22 cellular contexts compared by ENCODE assay signal in genomic region chr1:15013767-15014166, GRCh38.
A peak's percentile ranks its signal among the peaks of the same experiment; 100 is the strongest.
DNase-seq lines count a peak whose midpoint lies in the region; FAIRE-seq and TF ChIP-seq lines count a peak whose summit lies in the region.
"Had no signal": no experiment of that assay in that cellular context is flagged by ENCODE, and none has a peak within 500 bp of the region (broad histone marks: within the 10 kb centered on the region; RNA-seq: fewer than 3 reads in every experiment).

No MANE protein-coding gene starts in this region.

- no peak for TF ChIP-seq RAD21 in H1 (IDR thresholded peaks at IDR 0.05 in 1 of 2, conservative IDR thresholded peaks at IDR 0.05 in 1 of 2; ENCODE audit: low read depth in 2 of 2, low read length in 2 of 2)

- no peak overlapping the region for H3K4ac ChIP-seq in H1 (replicated peaks; ENCODE audit: insufficient read length, low read depth, low read length)

- no peaks in the 10 kb centered on the region; the same call in 1 of the 2 replicates for H3K79me1 ChIP-seq in H1 (ENCODE audit: low read depth, low read length)

- H3K56ac ChIP-seq in H1 (replicated peaks; ENCODE audit: insufficient read length, low read depth, low read length): no peak overlapping the region

- H4K20me1 ChIP-seq in H1 (replicated peaks in 1 of 2; ENCODE audit: control insufficient read depth in 1 of 2, insufficient read depth in 2 of 2, low read length in 2 of 2): no peaks in the 10 kb centered on the region

- TF ChIP-seq EP300 in H1 (IDR thresholded peaks at IDR 0.05; ENCODE audit: borderline replicate concordance in 1 of 2, low read depth in 2 of 2, low read length in 2 of 2): no peak

- no peak overlapping the region for H3K14ac ChIP-seq in H1 (ENCODE audit: insufficient read length)

- no peak for FAIRE-seq in H1 (lab: Jason Lieb, UNC)
- FAIRE-seq: A204.1, G401.6, GM12891 had no signal

- no peak overlapping the region for H4K91ac ChIP-seq in H1 (replicated peaks; ENCODE audit: insufficient read length, low read length)

- CTCF ChIA-PET in HEK293 (lab: Yijun Ruan, JAX): no interaction called here
- CTCF ChIA-PET in H1 (lab: Charles Lee; ENCODE audit: partially characterized antibody): interaction anchor here (0.8 to 8.2 kb wide), 8 partner anchors 14 to 442 kb away, joined by 3 to 45 read pairs (median 4); no protein-coding TSS in a partner anchor

- TF ChIP-seq CTCF in HEK293 (tag by site-specific recombination; IDR thresholded peaks at IDR 0.05) (no peak), H1 (IDR thresholded peaks at IDR 0.05; ENCODE audit: control extremely low read depth in 1 of 3, insufficient read depth in 1 of 3, low read depth in 1 of 3, low read length in 3 of 3) (no peak)

- peaks cover 0 to 6% of the 10 kb centered on the region in 2 experiments; a peak in 1 of 3 replicates for H3K36me3 ChIP-seq in HEK293 (ENCODE audit: control insufficient read depth in 2 of 2, insufficient read depth in 1 of 2, low read length in 2 of 2)
- no peaks in the 10 kb centered on the region for H3K36me3 ChIP-seq in H1 (ENCODE audit: control insufficient read depth in 2 of 4, insufficient read depth in 4 of 4, low read length in 3 of 4)
- H3K36me3 ChIP-seq: BE2C had no signal

- no peak overlapping the region for H4K8ac ChIP-seq in H1 (ENCODE audit: extremely low read depth, insufficient read depth, low read length)

- H2AK5ac ChIP-seq in H1 (ENCODE audit: low read depth, low read length): no peak overlapping the region

- no peak for TF ChIP-seq POLR2A in H1 (IDR thresholded peaks at IDR 0.05; ENCODE audit: control extremely low read depth in 1 of 2, low read depth in 2 of 2, low read length in 2 of 2)

- H3K23ac ChIP-seq in H1 (ENCODE audit: insufficient read length): no peak overlapping the region

- no peaks in the 10 kb centered on the region for H3K23me2 ChIP-seq in H1 (ENCODE audit: low read depth, low read length)

- H4K5ac ChIP-seq in H1 (ENCODE audit: insufficient read length, low read depth, low read length): no peak overlapping the region

- no peaks in the 10 kb centered on the region for H3K27me3 ChIP-seq in H1 (replicated peaks in 1 of 4; ENCODE audit: control insufficient read depth in 3 of 4, extremely low read depth in 1 of 4, insufficient read depth in 3 of 4, low read length in 3 of 4)
- H3K27me3 ChIP-seq: BE2C, BLaER1 had no signal

- H2BK5ac ChIP-seq in H1 (ENCODE audit: low read depth, low read length): no peak overlapping the region

- no peak overlapping the region for H3K9ac ChIP-seq in H1 (replicated peaks in 1 of 4; ENCODE audit: extremely low read depth in 1 of 4, low read depth in 3 of 4, low read length in 3 of 4)
- H3K9ac ChIP-seq: BLaER1 had no signal

- H2BK20ac ChIP-seq in H1 (ENCODE audit: low read length): no peak overlapping the region

- no peak overlapping the region for H2AFZ ChIP-seq in H1 (ENCODE audit: low read length)

- H3K4me2 ChIP-seq in H1 (ENCODE audit: insufficient read depth in 1 of 2, low read depth in 2 of 2, low read length in 2 of 2): no peak overlapping the region
- H3K4me2 ChIP-seq: BLaER1 had no signal

- POLR2A ChIA-PET in HEK293 (lab: Yijun Ruan, JAX): no interaction called here
- POLR2A ChIA-PET in H1 (lab: Charles Lee; ENCODE audit: partially characterized antibody): no interaction called here

- no peak overlapping the region for H2BK120ac ChIP-seq in H1 (replicated peaks; ENCODE audit: low read depth, low read length)

- H3K4me1 ChIP-seq in HEK293 (ENCODE audit: control insufficient read depth, insufficient read depth, low read length) (no peaks in the 10 kb centered on the region), H1 (replicated peaks in 1 of 4; ENCODE audit: control insufficient read depth in 3 of 4, insufficient read depth in 4 of 4, low read length in 3 of 4) (peaks cover 0 to 4% (median 1%) of the 10 kb centered on the region in 4 experiments; a peak in 4 of 7 replicates)
- H3K4me1 ChIP-seq: BE2C had no signal

- no peak overlapping the region for H2BK15ac ChIP-seq in H1 (ENCODE audit: low read length)

- H3K4me3 ChIP-seq in HEK293 (ENCODE audit: low read depth, low read length) (no peak overlapping the region), H1 (ENCODE audit: extremely low read depth in 1 of 4, insufficient read depth in 2 of 4, low read depth in 3 of 4, low read length in 4 of 4) (no peak overlapping the region)
- H3K4me3 ChIP-seq: BLaER1 had no signal

- WGBS in H1 (ENCODE audit: extremely low coverage in 1 of 2, insufficient coverage in 1 of 2, insufficient read length in 1 of 2, insufficient replicate concordance in 2 of 2, low coverage in 1 of 2, low lambda C conversion rate in 2 of 2, missing lambda C conversion rate in 1 of 2), 2 experiments: 75% methylated on average over 8 of the region's 8 CpGs; no CpG with 5 or more reads in 1 of the 2 experiments

- no peaks in the 10 kb centered on the region for H3K9me3 ChIP-seq in HEK293 (ENCODE audit: control insufficient read depth, insufficient read depth, low read depth, low read length)
- H3K9me3 ChIP-seq in H1 (ENCODE audit: insufficient read depth in 2 of 2, low read depth in 1 of 2, low read length in 1 of 2): no peaks in the 10 kb centered on the region
- H3K9me3 ChIP-seq: BE2C, BLaER1 had no signal

- H3K27ac ChIP-seq in HEK293 (ENCODE audit: extremely low read depth, low read depth, low read length) (no peak overlapping the region), H1 (ENCODE audit: low read depth, low read length) (no peak overlapping the region)
- H3K27ac ChIP-seq: BLaER1 had no signal

- H2BK12ac ChIP-seq in H1 (ENCODE audit: low read depth, low read length): no peak overlapping the region

- DNase-seq in H1 (ENCODE audit: low read depth in 1 of 2, low spot score in 2 of 2) (no peak), ecto neural progenitor cell (ENCODE audit: low spot score) (no peak)
- DNase-seq in NK-92 treated with Interleukin-12 subunit alpha and Interleukin-12 subunit beta, amount 100 ng/mL, for 24 hours (lab: John Stamatoyannopoulos, UW): no peak
- no peak for DNase-seq in stimulated activated CD4-positive, alpha-beta T cell treated with anti-CD3 and anti-CD28 coated beads, Interleukin-4, amount 100 ng/mL, for 4 hours
- DNase-seq: 8988T; ACHN; BE2C; CD4-positive, alpha-beta memory T cell; CD4-positive, CD25-positive, alpha-beta regulatory T cell; CD8-positive, alpha-beta memory T cell; COR-L47; DMS153; DMS53; DMS79; DND-41; EL; GF-D8 had no signal

- no peaks in the 10 kb centered on the region for H3K79me2 ChIP-seq in H1 (ENCODE audit: control insufficient read depth in 1 of 2, insufficient read depth in 2 of 2, low read length in 2 of 2)

- no peak overlapping the region for H3K18ac ChIP-seq in H1 (ENCODE audit: extremely low read depth, low read length)

TF ChIP-seq in HEK293, 187 proteins besides CTCF, POLR2A, EP300 and RAD21:
- no peak for TF ChIP-seq KLF17 (tag by site-specific recombination; IDR thresholded peaks at IDR 0.05)
- peak; percentile 82 for TF ChIP-seq ZNF623 (tag by site-specific recombination; IDR thresholded peaks at IDR 0.05)

TF ChIP-seq in H1, 55 proteins besides CTCF, POLR2A, EP300 and RAD21:
- TF ChIP-seq JUN (IDR thresholded peaks at IDR 0.05; ENCODE audit: low read depth, low read length) (no peak), GTF2F1 (IDR thresholded peaks at IDR 0.05; ENCODE audit: borderline replicate concordance, low read depth, low read length) (no peak), SP1 (IDR thresholded peaks at IDR 0.05; ENCODE audit: low read depth, low read length) (no peak), SP2 (IDR thresholded peaks at IDR 0.05; ENCODE audit: low read length) (no peak), KDM1A (IDR thresholded peaks at IDR 0.05; ENCODE audit: borderline replicate concordance, low read length) (peak; percentile 18; the same call in 1 of the 2 replicates), NANOG (IDR thresholded peaks at IDR 0.05; ENCODE audit: insufficient read depth, low read depth, low read length, poor library complexity, severe bottlenecking) (no peak), TEAD4 (IDR thresholded peaks at IDR 0.05; ENCODE audit: low read depth, low read length) (no peak)
